Comparison of ENCODE assay signal across 9 cellular contexts in genomic region chr4:118270492-118270891, GRCh38.
DNase-seq lines count a peak whose midpoint lies in the region; ATAC-seq and TF ChIP-seq lines count a peak whose summit lies in the region.
"Had no signal": no experiment of that assay in that cellular context is flagged by ENCODE, and none has a peak within 500 bp of the region (broad histone marks: within the 10 kb centered on the region; RNA-seq: fewer than 3 reads in every experiment).

No MANE protein-coding gene starts in this region.

- H3K27me3 Mint-ChIP-seq in activated CD8-positive, alpha-beta memory T cell treated with anti-CD3 and anti-CD28 coated beads, Interleukin-2, amount 10 ng/mL, durations not matched to agents 7 days and 5 days, result peaks cover 2% of the 10 kb centered on the region

- ATAC-seq in HG03045 (IDR thresholded peaks at IDR 0.05; ENCODE audit: unreplicated experiment), result peak; percentile 49
- no peak for ATAC-seq in activated CD8-positive, alpha-beta memory T cell treated with anti-CD3 and anti-CD28 coated beads, Interleukin-2, amount 10 ng/mL, durations not matched to agents 7 days and 5 days

- H3K27ac ChIP-seq in 22Rv1, result no peak overlapping the region

- DNase-seq in GM10266 (ENCODE audit: extremely low spot score), result peak; percentile 35
- DNase-seq in NCI-H748 (lab: John Stamatoyannopoulos, UW; ENCODE audit: unreplicated experiment), result peak; percentile 57
- peak; percentile 57 for DNase-seq in cerebellum (ENCODE audit: low spot score)
- DNase-seq in midbrain (lab: John Stamatoyannopoulos, UW), result peak; percentile 61
- no peak for DNase-seq in activated CD8-positive, alpha-beta memory T cell treated with anti-CD3 and anti-CD28 coated beads, Interleukin-2, amount 10 ng/mL, durations not matched to agents 7 days and 5 days
- no peak for DNase-seq in mesenteric fat pad (ENCODE audit: low spot score)

- no peak overlapping the region for H3K4me3 Mint-ChIP-seq in activated CD8-positive, alpha-beta memory T cell treated with anti-CD3 and anti-CD28 coated beads, Interleukin-2, amount 10 ng/mL, durations not matched to agents 7 days and 5 days
- H3K4me3 Mint-ChIP-seq: stimulated activated naive CD8-positive, alpha-beta T cell treated with anti-CD3 and anti-CD28 coated beads, Interleukin-15, Interleukin-2, amounts not matched to agents 100 ng/mL and 50 ng/mL, for 24 hours had no signal

- TF ChIP-seq CTCF in 22Rv1 (IDR thresholded peaks at IDR 0.05) (peak; percentile 71), GM10266 (IDR thresholded peaks at IDR 0.05; ENCODE audit: control insufficient read depth, insufficient read depth, low read depth, missing control alignments) (peak; percentile 57)

- CTCF ChIA-PET in activated CD8-positive, alpha-beta memory T cell treated with anti-CD3 and anti-CD28 coated beads, Interleukin-2, amount 10 ng/mL, durations not matched to agents 7 days and 5 days (lab: Charles Lee), result interaction anchor here (0.6 to 1.0 kb wide), 2 partner anchors 9 to 34 kb away, joined by 3 to 5 read pairs; no protein-coding TSS in a partner anchor

- H3K36me3 Mint-ChIP-seq in activated CD8-positive, alpha-beta memory T cell treated with anti-CD3 and anti-CD28 coated beads, Interleukin-2, amount 10 ng/mL, durations not matched to agents 7 days and 5 days, result no peaks in the 10 kb centered on the region

- H3K4me1 Mint-ChIP-seq in activated CD8-positive, alpha-beta memory T cell treated with anti-CD3 and anti-CD28 coated beads, Interleukin-2, amount 10 ng/mL, durations not matched to agents 7 days and 5 days, result peaks cover 3% of the 10 kb centered on the region

- H3K9me3 Mint-ChIP-seq in activated CD8-positive, alpha-beta memory T cell treated with anti-CD3 and anti-CD28 coated beads, Interleukin-2, amount 10 ng/mL, durations not matched to agents 7 days and 5 days (ENCODE audit: low read depth), result no peaks in the 10 kb centered on the region
- H3K9me3 Mint-ChIP-seq: stimulated activated naive CD8-positive, alpha-beta T cell treated with anti-CD3 and anti-CD28 coated beads, Interleukin-15, Interleukin-2, amounts not matched to agents 100 ng/mL and 50 ng/mL, for 24 hours had no signal

- no peak overlapping the region for H3K27ac Mint-ChIP-seq in activated CD8-positive, alpha-beta memory T cell treated with anti-CD3 and anti-CD28 coated beads, Interleukin-2, amount 10 ng/mL, durations not matched to agents 7 days and 5 days
- H3K27ac Mint-ChIP-seq: stimulated activated naive CD8-positive, alpha-beta T cell treated with anti-CD3 and anti-CD28 coated beads, Interleukin-15, Interleukin-2, amounts not matched to agents 100 ng/mL and 50 ng/mL, for 24 hours had no signal

Comparison
In these comparisons a context has a peak if more than half of its experiments do, and no peak if none do; other contexts are left out.
1. DNase-seq: peak in GM10266 (single experiment), NCI-H748 (single experiment), cerebellum (single experiment) and midbrain (single experiment); none in activated CD8-positive, alpha-beta memory T cell treated with anti-CD3 and anti-CD28 coated beads, Interleukin-2, amount 10 ng/mL, durations not matched to agents 7 days and 5 days (single experiment) and mesenteric fat pad (single experiment).